1 cellular context compared by ENCODE assay signal in genomic region chr19:50601407-50602088, GRCh38.
TF ChIP-seq lines count a peak whose summit lies in the region.

No MANE protein-coding gene starts in this region.

TF ChIP-seq in K562, 482 proteins besides CTCF, POLR2A, EP300 and RAD21 (continued from another document):
- TF ChIP-seq, protein P1, sequence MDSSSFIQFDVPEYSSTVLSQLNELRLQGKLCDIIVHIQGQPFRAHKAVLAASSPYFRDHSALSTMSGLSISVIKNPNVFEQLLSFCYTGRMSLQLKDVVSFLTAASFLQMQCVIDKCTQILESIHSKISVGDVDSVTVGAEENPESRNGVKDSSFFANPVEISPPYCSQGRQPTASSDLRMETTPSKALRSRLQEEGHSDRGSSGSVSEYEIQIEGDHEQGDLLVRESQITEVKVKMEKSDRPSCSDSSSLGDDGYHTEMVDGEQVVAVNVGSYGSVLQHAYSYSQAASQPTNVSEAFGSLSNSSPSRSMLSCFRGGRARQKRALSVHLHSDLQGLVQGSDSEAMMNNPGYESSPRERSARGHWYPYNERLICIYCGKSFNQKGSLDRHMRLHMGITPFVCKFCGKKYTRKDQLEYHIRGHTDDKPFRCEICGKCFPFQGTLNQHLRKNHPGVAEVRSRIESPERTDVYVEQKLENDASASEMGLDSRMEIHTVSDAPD (CRISPR knock-in tag; IDR thresholded peaks at IDR 0.05) = no peak
- TF ChIP-seq KLF13 (tag; IDR thresholded peaks at IDR 0.05; ENCODE audit: borderline replicate concordance, low read depth) (no peak), ZNF398 (CRISPR knock-in tag; IDR thresholded peaks at IDR 0.05) (no peak), ZNF146 (CRISPR knock-in tag; IDR thresholded peaks at IDR 0.05; ENCODE audit: unreplicated experiment) (no peak), PHF20 (IDR thresholded peaks at IDR 0.05; ENCODE audit: partially characterized antibody) (no peak), IRF9 (tag; IDR thresholded peaks at IDR 0.05) (peak; percentile 49; the same call in 1 of the 2 replicates), ZNF316 (IDR thresholded peaks at IDR 0.05) (0 out of 2 replicates have a peak, but pooled peaks have one; percentile 1), SMC3 (conservative IDR thresholded peaks at IDR 0.05; ENCODE audit: insufficient read depth, low read depth, low read length) (no peak), CXXC5 (CRISPR knock-in tag; IDR thresholded peaks at IDR 0.05) (peak; percentile 84), ZNF282 (CRISPR knock-in tag; IDR thresholded peaks at IDR 0.05) (no peak), SMARCB1 (IDR thresholded peaks at IDR 0.05; ENCODE audit: insufficient read length, low read depth) (no peak), ZFP1 (CRISPR knock-in tag; IDR thresholded peaks at IDR 0.05) (no peak), NCOA6 (IDR thresholded peaks at IDR 0.05) (peak; percentile 57; the same call in 1 of the 2 replicates), ZBTB49 (CRISPR knock-in tag; IDR thresholded peaks at IDR 0.05; ENCODE audit: borderline replicate concordance) (no peak), EGR1 (conservative IDR thresholded peaks at IDR 0.05) (peak; percentile 98), GTF2A2 (tag; IDR thresholded peaks at IDR 0.05) (no peak), IRF2 (CRISPR knock-in tag; IDR thresholded peaks at IDR 0.05) (no peak), KAT7 (CRISPR knock-in tag; IDR thresholded peaks at IDR 0.05; ENCODE audit: borderline replicate concordance) (no peak)
- TF ChIP-seq, protein P2, sequence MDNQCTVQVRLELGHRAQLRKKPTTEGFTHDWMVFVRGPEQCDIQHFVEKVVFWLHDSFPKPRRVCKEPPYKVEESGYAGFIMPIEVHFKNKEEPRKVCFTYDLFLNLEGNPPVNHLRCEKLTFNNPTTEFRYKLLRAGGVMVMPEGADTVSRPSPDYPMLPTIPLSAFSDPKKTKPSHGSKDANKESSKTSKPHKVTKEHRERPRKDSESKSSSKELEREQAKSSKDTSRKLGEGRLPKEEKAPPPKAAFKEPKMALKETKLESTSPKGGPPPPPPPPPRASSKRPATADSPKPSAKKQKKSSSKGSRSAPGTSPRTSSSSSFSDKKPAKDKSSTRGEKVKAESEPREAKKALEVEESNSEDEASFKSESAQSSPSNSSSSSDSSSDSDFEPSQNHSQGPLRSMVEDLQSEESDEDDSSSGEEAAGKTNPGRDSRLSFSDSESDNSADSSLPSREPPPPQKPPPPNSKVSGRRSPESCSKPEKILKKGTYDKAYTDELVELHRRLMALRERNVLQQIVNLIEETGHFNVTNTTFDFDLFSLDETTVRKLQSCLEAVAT (IDR thresholded peaks at IDR 0.05) = peak in 1 of 2 experiments; percentile 67; a peak in 2 of 4 replicates
